In the genomic region with DNA sequence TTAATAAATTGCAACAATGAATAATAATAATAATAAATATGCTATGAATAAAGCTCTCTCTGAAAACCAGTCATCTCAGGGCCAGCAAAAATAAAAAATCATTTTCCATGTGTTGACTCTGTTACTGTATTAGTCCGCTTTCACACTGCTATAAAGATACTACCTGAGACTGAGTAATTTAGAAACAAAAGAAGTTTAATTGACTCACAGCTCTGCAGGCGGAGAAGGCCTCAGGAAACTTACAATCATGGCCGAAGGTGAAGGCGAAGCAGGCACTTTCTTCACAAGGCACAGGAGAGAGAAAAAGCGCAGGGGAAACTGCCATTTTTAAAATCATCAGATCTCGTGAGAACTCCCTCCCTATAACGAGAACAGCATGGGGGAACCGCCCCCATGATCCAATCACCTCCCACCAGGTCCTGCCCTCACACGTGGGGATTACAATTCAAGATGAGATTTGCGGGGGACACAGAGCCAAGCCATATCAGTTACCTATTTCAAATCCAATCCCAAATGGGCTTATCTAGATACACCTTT, we compare ENCODE assay signal across 16 cellular contexts.
DNase-seq lines count a peak whose midpoint lies in the region; ATAC-seq and TF ChIP-seq lines count a peak whose summit lies in the region.
"Had no signal": no experiment of that assay in that cellular context is flagged by ENCODE, and none has a peak within 500 bp of the region (broad histone marks: within the 10 kb centered on the region; RNA-seq: fewer than 3 reads in every experiment).

No MANE protein-coding gene starts in this region.

- DNase-seq in CD4-positive, alpha-beta memory T cell: peak in 2 of 5 donors; percentile 2 to 8
- DNase-seq in amygdala (lab: John Stamatoyannopoulos, UW) (no peak), natural killer cell (no peak), cerebellar cortex (ENCODE audit: low spot score) (no peak), hepatocyte (ENCODE audit: low spot score) (no peak)
- DNase-seq: activated CD4-positive, CD25-positive, alpha-beta regulatory T cell treated with anti-CD3 and anti-CD28 coated beads, Interleukin-2, amount 50 U/mL, for 72 hours; activated naive CD4-positive, alpha-beta T cell; DND-41; esophagus squamous epithelium; NCI-H1092 treated with DMSO at 0.1 percent for 48 hours; NCI-H526 had no signal

- CTCF ChIA-PET in CD4-positive, alpha-beta memory T cell (lab: Charles Lee; ENCODE audit: partially characterized antibody): no interaction called here

- intact Hi-C loops in CD4-positive, alpha-beta memory T cell (cut with micrococcal nuclease): no loop called here
- intact Hi-C loops in natural killer cell (cut with micrococcal nuclease): no loop called here

- H3K9me3 ChIP-seq in CD4-positive, alpha-beta memory T cell (ENCODE audit: control insufficient read depth in 1 of 2, low read length in 2 of 2): no peaks in the 10 kb centered on the region
- H3K9me3 ChIP-seq in hepatocyte (ENCODE audit: low read depth): no peaks in the 10 kb centered on the region
- H3K9me3 ChIP-seq: esophagus squamous epithelium, thoracic aorta had no signal

- H3K4me1 Mint-ChIP-seq in CD4-positive, alpha-beta memory T cell: peaks cover 0 to 2% (median 0%) of the 10 kb centered on the region in 4 donors
- no peaks in the 10 kb centered on the region for H3K4me1 Mint-ChIP-seq in natural killer cell
- H3K4me1 Mint-ChIP-seq: central memory CD8-positive, alpha-beta T cell had no signal

- peaks cover 0 to 2% (median 0%) of the 10 kb centered on the region in 8 donors for H3K9me3 Mint-ChIP-seq in CD4-positive, alpha-beta memory T cell
- H3K9me3 Mint-ChIP-seq in natural killer cell: peaks cover 0 to 3% of the 10 kb centered on the region in 2 donors
- H3K9me3 Mint-ChIP-seq: central memory CD8-positive, alpha-beta T cell had no signal

- H3K9me2 ChIP-seq in hepatocyte (replicated peaks; ENCODE audit: insufficient read depth): no peaks in the 10 kb centered on the region

- no peak overlapping the region for H3K4me2 ChIP-seq in hepatocyte

- peaks cover 5% of the 10 kb centered on the region in 2 donors for H3K27me3 Mint-ChIP-seq in CD4-positive, alpha-beta memory T cell
- peaks cover 2 to 24% of the 10 kb centered on the region in 2 donors for H3K27me3 Mint-ChIP-seq in natural killer cell (ENCODE audit: low read depth in 2 of 2)

- H3K4me3 Mint-ChIP-seq in CD4-positive, alpha-beta memory T cell: peak overlapping the region in 7 of 8 donors; percentile 3 to 68 (median 37)
- H3K4me3 Mint-ChIP-seq in natural killer cell: no peak overlapping the region
- H3K4me3 Mint-ChIP-seq: central memory CD8-positive, alpha-beta T cell had no signal

- no peaks in the 10 kb centered on the region for H4K20me1 ChIP-seq in hepatocyte (ENCODE audit: insufficient read depth, poor library complexity, severe bottlenecking)

- H3K4me1 ChIP-seq in CD4-positive, alpha-beta memory T cell (ENCODE audit: insufficient read depth, low read length): no peaks in the 10 kb centered on the region
- no peaks in the 10 kb centered on the region for H3K4me1 ChIP-seq in hepatocyte (ENCODE audit: insufficient read depth)
- H3K4me1 ChIP-seq: esophagus squamous epithelium had no signal

- H3K27ac ChIP-seq in CD4-positive, alpha-beta memory T cell (ENCODE audit: low read depth, low read length): no peak overlapping the region
- no peak overlapping the region for H3K27ac ChIP-seq in hepatocyte
- H3K27ac ChIP-seq: esophagus squamous epithelium, thoracic aorta had no signal

- POLR2A ChIA-PET in CD4-positive, alpha-beta memory T cell (lab: Charles Lee; ENCODE audit: partially characterized antibody): no interaction called here

- peak overlapping the region in 1 of 7 donors; percentile 72 for H3K27ac Mint-ChIP-seq in CD4-positive, alpha-beta memory T cell
- H3K27ac Mint-ChIP-seq in natural killer cell: no peak overlapping the region

- H3K27me3 ChIP-seq in CD4-positive, alpha-beta memory T cell (ENCODE audit: insufficient read depth, low read length): no peaks in the 10 kb centered on the region
- no peaks in the 10 kb centered on the region for H3K27me3 ChIP-seq in hepatocyte

- no peak overlapping the region for H2AFZ ChIP-seq in hepatocyte

- WGBS in hepatocyte (ENCODE audit: low lambda C conversion rate, missing lambda C conversion rate): 80% methylated on average over 10 of the region's 10 CpGs

- no peaks in the 10 kb centered on the region for H3K79me2 ChIP-seq in hepatocyte

- no peaks in the 10 kb centered on the region for H3K36me3 Mint-ChIP-seq in CD4-positive, alpha-beta memory T cell
- no peaks in the 10 kb centered on the region for H3K36me3 Mint-ChIP-seq in natural killer cell

- ATAC-seq in GM18907 (IDR thresholded peaks at IDR 0.05; ENCODE audit: unreplicated experiment): peak; percentile 18
- peak; percentile 16 for ATAC-seq in HG02610 (IDR thresholded peaks at IDR 0.05; ENCODE audit: unreplicated experiment)
- ATAC-seq in HG03457 (IDR thresholded peaks at IDR 0.05; ENCODE audit: unreplicated experiment): peak; percentile 11
- ATAC-seq in natural killer cell: no peak

- H3K36me3 ChIP-seq in CD4-positive, alpha-beta memory T cell (ENCODE audit: insufficient read depth, low read length): no peaks in the 10 kb centered on the region
- H3K36me3 ChIP-seq in hepatocyte (replicated peaks; ENCODE audit: insufficient read depth, low read depth): no peaks in the 10 kb centered on the region
- H3K36me3 ChIP-seq: esophagus squamous epithelium, thoracic aorta had no signal

- no peak for TF ChIP-seq CTCF in natural killer cell (IDR thresholded peaks at IDR 0.05)
- no peak for TF ChIP-seq CTCF in hepatocyte (IDR thresholded peaks at IDR 0.05; ENCODE audit: poor library complexity)

- H3K4me3 ChIP-seq in CD4-positive, alpha-beta memory T cell (ENCODE audit: low read length in 2 of 2): no peak overlapping the region
- H3K4me3 ChIP-seq in hepatocyte: no peak overlapping the region
- H3K4me3 ChIP-seq: esophagus squamous epithelium, thoracic aorta had no signal

Comparison
In these comparisons a context has a peak if more than half of its experiments do, and no peak if none do; other contexts are left out.
1. ATAC-seq: peak in GM18907 (single experiment), HG02610 (single experiment) and HG03457 (single experiment); none in natural killer cell (0 of 3).